1 cellular context compared by ENCODE assay signal in genomic region chr3:184017672-184018423, GRCh38.
TF ChIP-seq lines count a peak whose summit lies in the region.

ABCC5 (minus strand) TSS chr3:184017884; CDS start chr3:184014392, 3,492 bp downstream.

TF ChIP-seq in HepG2, 621 proteins besides CTCF, POLR2A, EP300 and RAD21 (continued from another document and continues in another):
- no peak for TF ChIP-seq HNF1A (IDR thresholded peaks at IDR 0.05; ENCODE audit: low read depth)
- peak; percentile 24; the same call in 1 of the 2 replicates for TF ChIP-seq HNF1A (CRISPR knock-in tag; IDR thresholded peaks at IDR 0.05; ENCODE audit: borderline replicate concordance)
- TF ChIP-seq PRDM4 (CRISPR knock-in tag; IDR thresholded peaks at IDR 0.05; ENCODE audit: borderline replicate concordance): no peak; the same call in 1 of the 2 replicates
- TF ChIP-seq, protein P1, sequence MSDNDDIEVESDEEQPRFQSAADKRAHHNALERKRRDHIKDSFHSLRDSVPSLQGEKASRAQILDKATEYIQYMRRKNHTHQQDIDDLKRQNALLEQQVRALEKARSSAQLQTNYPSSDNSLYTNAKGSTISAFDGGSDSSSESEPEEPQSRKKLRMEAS (IDR thresholded peaks at IDR 0.05): peak; percentile 70
- TF ChIP-seq ZNF101 (CRISPR knock-in tag; IDR thresholded peaks at IDR 0.05; ENCODE audit: borderline replicate concordance, low read depth): no peak
- TF ChIP-seq SRY (CRISPR knock-in tag; IDR thresholded peaks at IDR 0.05): 0 out of 2 replicates have a peak, but pooled peaks have one; percentile 26
- TF ChIP-seq TAF1 (CRISPR knock-in tag; IDR thresholded peaks at IDR 0.05): peak; percentile 84; the same call in 1 of the 2 replicates
- TF ChIP-seq ZNF335 (CRISPR knock-in tag; IDR thresholded peaks at IDR 0.05): peak; percentile 41; the same call in 1 of the 2 replicates
- TF ChIP-seq SIX4 (CRISPR knock-in tag; IDR thresholded peaks at IDR 0.05): no peak; the same call in 1 of the 2 replicates
- peak; percentile 51; the same call in 1 of the 2 replicates for TF ChIP-seq FOXJ3 (CRISPR knock-in tag; IDR thresholded peaks at IDR 0.05; ENCODE audit: borderline replicate concordance)
- no peak for TF ChIP-seq PRDM15 (CRISPR knock-in tag; IDR thresholded peaks at IDR 0.05)
- TF ChIP-seq NFE2 (CRISPR knock-in tag; IDR thresholded peaks at IDR 0.05): no peak
- no peak for TF ChIP-seq RNF219 (CRISPR knock-in tag; IDR thresholded peaks at IDR 0.05)
- TF ChIP-seq CENPBD1 (CRISPR knock-in tag; IDR thresholded peaks at IDR 0.05; ENCODE audit: borderline replicate concordance, low read depth): no peak
- TF ChIP-seq, protein P2, sequence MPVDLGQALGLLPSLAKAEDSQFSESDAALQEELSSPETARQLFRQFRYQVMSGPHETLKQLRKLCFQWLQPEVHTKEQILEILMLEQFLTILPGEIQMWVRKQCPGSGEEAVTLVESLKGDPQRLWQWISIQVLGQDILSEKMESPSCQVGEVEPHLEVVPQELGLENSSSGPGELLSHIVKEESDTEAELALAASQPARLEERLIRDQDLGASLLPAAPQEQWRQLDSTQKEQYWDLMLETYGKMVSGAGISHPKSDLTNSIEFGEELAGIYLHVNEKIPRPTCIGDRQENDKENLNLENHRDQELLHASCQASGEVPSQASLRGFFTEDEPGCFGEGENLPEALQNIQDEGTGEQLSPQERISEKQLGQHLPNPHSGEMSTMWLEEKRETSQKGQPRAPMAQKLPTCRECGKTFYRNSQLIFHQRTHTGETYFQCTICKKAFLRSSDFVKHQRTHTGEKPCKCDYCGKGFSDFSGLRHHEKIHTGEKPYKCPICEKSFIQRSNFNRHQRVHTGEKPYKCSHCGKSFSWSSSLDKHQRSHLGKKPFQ (CRISPR knock-in tag; IDR thresholded peaks at IDR 0.05; ENCODE audit: insufficient replicate concordance): peak; percentile 34
- peak; percentile 44; the same call in 1 of the 2 replicates for TF ChIP-seq ZNF768 (CRISPR knock-in tag; IDR thresholded peaks at IDR 0.05)
- no peak; the same call in 1 of the 2 replicates for TF ChIP-seq ZFP82 (CRISPR knock-in tag; IDR thresholded peaks at IDR 0.05; ENCODE audit: borderline replicate concordance)
- TF ChIP-seq XRCC5 (optimal IDR thresholded peaks at IDR 0.05; ENCODE audit: low read length): peak; percentile 35
- TF ChIP-seq KLF15 (CRISPR knock-in tag; IDR thresholded peaks at IDR 0.05; ENCODE audit: borderline replicate concordance): no peak; the same call in 1 of the 2 replicates
- TF ChIP-seq ZFAT (CRISPR knock-in tag; conservative IDR thresholded peaks at IDR 0.05): no peak
- TF ChIP-seq CREBL2 (CRISPR knock-in tag; IDR thresholded peaks at IDR 0.05; ENCODE audit: borderline replicate concordance): no peak
- TF ChIP-seq PBX3 (CRISPR knock-in tag; IDR thresholded peaks at IDR 0.05; ENCODE audit: borderline replicate concordance): no peak
- 0 out of 2 replicates have a peak, but pooled peaks have one; percentile 3 for TF ChIP-seq HOXA5 (CRISPR knock-in tag; IDR thresholded peaks at IDR 0.05)
- no peak for TF ChIP-seq ARNT (IDR thresholded peaks at IDR 0.05)
- TF ChIP-seq ZNF160 (CRISPR knock-in tag; IDR thresholded peaks at IDR 0.05): no peak; the same call in 1 of the 2 replicates
- TF ChIP-seq NFYC (CRISPR knock-in tag; IDR thresholded peaks at IDR 0.05): 0 out of 2 replicates have a peak, but pooled peaks have one; percentile 9
- TF ChIP-seq ZNF883 (CRISPR knock-in tag; IDR thresholded peaks at IDR 0.05; ENCODE audit: not compliant biosample characterization): peak; percentile 65
- no peak for TF ChIP-seq ISL2 (CRISPR knock-in tag; IDR thresholded peaks at IDR 0.05)
- TF ChIP-seq JUND (CRISPR knock-in tag; IDR thresholded peaks at IDR 0.05): no peak
- TF ChIP-seq SCMH1 (CRISPR knock-in tag; IDR thresholded peaks at IDR 0.05; ENCODE audit: borderline replicate concordance): no peak
- TF ChIP-seq ZNF232 (CRISPR knock-in tag; IDR thresholded peaks at IDR 0.05; ENCODE audit: borderline replicate concordance): no peak
- no peak for TF ChIP-seq ZNF879 (CRISPR knock-in tag; IDR thresholded peaks at IDR 0.05)
- TF ChIP-seq TOE1 (CRISPR knock-in tag; IDR thresholded peaks at IDR 0.05): peak; percentile 45; the same call in 1 of the 2 replicates
- peak; percentile 86 for TF ChIP-seq HNF1B (CRISPR knock-in tag; IDR thresholded peaks at IDR 0.05)
- TF ChIP-seq RFX3 (CRISPR knock-in tag; IDR thresholded peaks at IDR 0.05): no peak
- no peak for TF ChIP-seq FOSL2 (CRISPR knock-in tag; IDR thresholded peaks at IDR 0.05)
- no peak for TF ChIP-seq HDAC6 (IDR thresholded peaks at IDR 0.05; ENCODE audit: low read depth, low read length)
- no peak for TF ChIP-seq GPN1 (CRISPR knock-in tag; IDR thresholded peaks at IDR 0.05; ENCODE audit: borderline replicate concordance)
- no peak for TF ChIP-seq TBL1XR1 (IDR thresholded peaks at IDR 0.05; ENCODE audit: borderline replicate concordance, low read length, partially characterized antibody)
- no peak for TF ChIP-seq ZFP36 (IDR thresholded peaks at IDR 0.05; ENCODE audit: borderline replicate concordance, low read depth, low read length, partially characterized antibody)
- TF ChIP-seq, protein P3, sequence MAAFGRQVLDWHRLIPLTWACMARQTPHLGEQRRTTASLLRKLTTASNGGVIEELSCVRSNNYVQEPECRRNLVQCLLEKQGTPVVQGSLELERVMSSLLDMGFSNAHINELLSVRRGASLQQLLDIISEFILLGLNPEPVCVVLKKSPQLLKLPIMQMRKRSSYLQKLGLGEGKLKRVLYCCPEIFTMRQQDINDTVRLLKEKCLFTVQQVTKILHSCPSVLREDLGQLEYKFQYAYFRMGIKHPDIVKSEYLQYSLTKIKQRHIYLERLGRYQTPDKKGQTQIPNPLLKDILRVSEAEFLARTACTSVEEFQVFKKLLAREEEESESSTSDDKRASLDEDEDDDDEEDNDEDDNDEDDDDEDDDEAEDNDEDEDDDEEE (CRISPR knock-in tag; IDR thresholded peaks at IDR 0.05): peak; percentile 75; the same call in 1 of the 2 replicates
- no peak for TF ChIP-seq POLR2AphosphoS2 (IDR thresholded peaks at IDR 0.05; ENCODE audit: low read depth, low read length)
